In genomic region chr4:30148828-30149227, GRCh38 we compare ENCODE assay signal across 1 cellular context.
TF ChIP-seq lines count a peak whose summit lies in the region.
"Not testable (repeated sequence)": the region's sequence is repeated elsewhere in the genome, so short reads cannot be mapped to it uniquely, and the experiment has no call there.

No MANE protein-coding gene starts in this region.

TF ChIP-seq in HepG2, 621 proteins besides CTCF, POLR2A, EP300 and RAD21:
- peak; percentile 65 for TF ChIP-seq ATF7 (IDR thresholded peaks at IDR 0.05)
- TF ChIP-seq ATF7 (CRISPR knock-in tag; IDR thresholded peaks at IDR 0.05), result not testable (repeated sequence)
